In the genomic region with DNA sequence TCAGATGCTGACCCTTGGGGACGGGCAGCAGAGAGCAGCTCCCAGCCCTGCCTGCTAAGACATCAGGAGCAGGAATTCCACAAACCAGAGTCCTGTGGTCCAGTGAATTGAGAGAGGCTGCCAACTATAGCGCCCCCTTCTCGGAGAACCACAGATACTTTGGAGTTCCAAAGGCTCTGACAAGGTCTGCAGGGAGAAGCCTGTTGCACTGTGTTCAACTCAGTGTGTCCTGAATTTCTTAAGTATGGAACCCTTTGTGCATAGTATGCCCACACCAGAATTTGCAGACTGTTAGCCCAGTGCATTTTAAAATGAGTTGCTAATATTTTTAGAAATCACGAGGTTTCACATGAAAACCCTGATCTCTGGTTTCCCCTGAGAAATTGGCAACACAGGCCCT, we compare ENCODE assay signal across 10 cellular contexts.
"Had no signal": no experiment of that assay in that cellular context is flagged by ENCODE, and none has a peak within 500 bp of the region (broad histone marks: within the 10 kb centered on the region; RNA-seq: fewer than 3 reads in every experiment).

No MANE protein-coding gene starts in this region.

- H3K4me2 ChIP-seq: GM23338, KMS-11 had no signal

- H3K4me3 Mint-ChIP-seq: GM23338, H9, HFFc6 had no signal

- ATAC-seq: GM23338 had no signal

- H3K9ac ChIP-seq: KMS-11 had no signal

- H3K4me1 Mint-ChIP-seq: GM23338 had no signal

- FAIRE-seq: H1, H54, HTR-8/SVneo had no signal

- H2AFZ ChIP-seq: GM23338 had no signal

- H3K9me3 Mint-ChIP-seq: GM23338, H9, HFFc6 had no signal

- H3K27ac Mint-ChIP-seq: GM23338, H9, HFFc6 had no signal

- H3K4me3 ChIP-seq: GM23338 had no signal

- DNase-seq: H9, HCEC 1CT, HFFc6, IMR-90, KBM-7 had no signal

- H3K27ac ChIP-seq: KMS-11 had no signal
